In genomic region chr1:213231795-213232231, GRCh38 we compare ENCODE assay signal across 16 cellular contexts.
DNase-seq lines count a peak whose midpoint lies in the region; ATAC-seq, FAIRE-seq and TF ChIP-seq lines count a peak whose summit lies in the region.
"Had no signal": no experiment of that assay in that cellular context is flagged by ENCODE, and none has a peak within 500 bp of the region (broad histone marks: within the 10 kb centered on the region; RNA-seq: fewer than 3 reads in every experiment).

No MANE protein-coding gene starts in this region.

- H3K4me2 ChIP-seq in astrocyte (ENCODE audit: low read length) = no peak overlapping the region

- H3K9me3 Mint-ChIP-seq in astrocyte (ENCODE audit: unreplicated experiment) = no peaks in the 10 kb centered on the region
- H3K9me3 Mint-ChIP-seq: activated naive CD8-positive, alpha-beta T cell treated with anti-CD3 and anti-CD28 coated beads for 36 hours; memory B cell had no signal

- no peaks in the 10 kb centered on the region for H3K27me3 Mint-ChIP-seq in astrocyte (ENCODE audit: low read depth, unreplicated experiment)
- H3K27me3 Mint-ChIP-seq: activated naive CD8-positive, alpha-beta T cell treated with anti-CD3 and anti-CD28 coated beads for 36 hours; memory B cell had no signal

- no peaks in the 10 kb centered on the region for H4K20me1 ChIP-seq in astrocyte (ENCODE audit: insufficient read depth, low read length)

- ATAC-seq in GM18502 (IDR thresholded peaks at IDR 0.05; ENCODE audit: poor library complexity, unreplicated experiment) (no peak), GM19023 (IDR thresholded peaks at IDR 0.05; ENCODE audit: unreplicated experiment) (no peak)
- ATAC-seq: activated CD8-positive, alpha-beta T cell treated with anti-CD3 and anti-CD28 coated beads, Interleukin-2, amount 10 ng/mL, durations not matched to agents 7 days and 5 days had no signal

- FAIRE-seq in astrocyte (lab: Jason Lieb, UNC) (no peak), GM12892 (lab: Jason Lieb, UNC) (no peak)

- peaks cover 6% of the 10 kb centered on the region for H3K4me1 ChIP-seq in astrocyte (ENCODE audit: insufficient read depth, low read length)
- no peaks in the 10 kb centered on the region for H3K4me1 ChIP-seq in spleen
- H3K4me1 ChIP-seq: Caco-2, right atrium auricular region had no signal

- DNase-seq in EH (ENCODE audit: low read depth) (peak; percentile 82), NCI-H1417 treated with DMSO at 0.1 percent for 48 hours (lab: John Stamatoyannopoulos, UW) (peak; percentile 30), astrocyte (ENCODE audit: low read depth) (peak; percentile 3), myocyte (ENCODE audit: low read depth) (peak; percentile 49), GM12892 (ENCODE audit: insufficient read length) (no peak), spleen (no peak)
- DNase-seq: activated CD8-positive, alpha-beta T cell treated with anti-CD3 and anti-CD28 coated beads, Interleukin-2, amount 10 ng/mL, durations not matched to agents 7 days and 5 days; activated naive CD8-positive, alpha-beta T cell treated with anti-CD3 and anti-CD28 coated beads for 36 hours; Caco-2; NCI-H774; T-helper 1 cell; trophoblast cell had no signal

- H3K36me3 ChIP-seq in astrocyte (ENCODE audit: insufficient read depth, low read length) (no peaks in the 10 kb centered on the region), spleen (peaks cover 0 to 46% (median 2%) of the 10 kb centered on the region in 6 donors)

- no peaks in the 10 kb centered on the region for H3K36me3 Mint-ChIP-seq in astrocyte (ENCODE audit: low read depth, unreplicated experiment)

- H3K27ac ChIP-seq in astrocyte (ENCODE audit: low read depth, low read length) (no peak overlapping the region), spleen (no peak overlapping the region)
- H3K27ac ChIP-seq: right atrium auricular region had no signal

- H3K79me2 ChIP-seq in astrocyte (ENCODE audit: insufficient read depth, low read length) = no peaks in the 10 kb centered on the region

- H3K4me3 Mint-ChIP-seq in astrocyte (ENCODE audit: unreplicated experiment) = no peak overlapping the region
- H3K4me3 Mint-ChIP-seq: activated CD8-positive, alpha-beta T cell treated with anti-CD3 and anti-CD28 coated beads, Interleukin-2, amount 10 ng/mL, durations not matched to agents 7 days and 5 days; activated naive CD8-positive, alpha-beta T cell treated with anti-CD3 and anti-CD28 coated beads for 36 hours; memory B cell had no signal

- H3K4me3 ChIP-seq in astrocyte (ENCODE audit: insufficient read depth, low read depth, low read length) (no peak overlapping the region), spleen (no peak overlapping the region)
- H3K4me3 ChIP-seq: right atrium auricular region had no signal

- no peak overlapping the region for H3K9ac ChIP-seq in astrocyte (ENCODE audit: low read length)

- no peak overlapping the region for H2AFZ ChIP-seq in astrocyte (ENCODE audit: low read depth, low read length)

- TF ChIP-seq CTCF in astrocyte (IDR thresholded peaks at IDR 0.05; ENCODE audit: insufficient read depth, low read depth, low read length) (no peak), spleen (IDR thresholded peaks at IDR 0.05 in 8 of 11, conservative IDR thresholded peaks at IDR 0.05 in 3 of 11) (no peak)

- TF ChIP-seq POLR2A in GM12892 (IDR thresholded peaks at IDR 0.05; ENCODE audit: low read depth, low read length) (no peak), spleen (IDR thresholded peaks at IDR 0.05) (no peak)

- H3K27me3 ChIP-seq in astrocyte (ENCODE audit: insufficient read depth, low read length) (no peaks in the 10 kb centered on the region), spleen (replicated peaks in 1 of 7) (no peaks in the 10 kb centered on the region)
- H3K27me3 ChIP-seq: right atrium auricular region had no signal

- no peaks in the 10 kb centered on the region for H3K9me3 ChIP-seq in astrocyte (ENCODE audit: insufficient read depth, low read depth, low read length)
- H3K9me3 ChIP-seq in spleen = no peaks in the 10 kb centered on the region
- H3K9me3 ChIP-seq: Caco-2, right atrium auricular region had no signal

- 84 to 88% (median 87%) methylated on average over 3 to 4 of the region's 4 CpGs for WGBS in spleen, 5 donors

- intact Hi-C loops in spleen (cut with DNase I; ENCODE audit: low total_unique reads) = no loop called here

- H3K27ac Mint-ChIP-seq in astrocyte (ENCODE audit: unreplicated experiment) = no peak overlapping the region
- H3K27ac Mint-ChIP-seq: activated CD8-positive, alpha-beta T cell treated with anti-CD3 and anti-CD28 coated beads, Interleukin-2, amount 10 ng/mL, durations not matched to agents 7 days and 5 days; activated naive CD8-positive, alpha-beta T cell treated with anti-CD3 and anti-CD28 coated beads for 36 hours; memory B cell had no signal

- H3K4me1 Mint-ChIP-seq in astrocyte (ENCODE audit: low read depth, unreplicated experiment) = peaks cover 11% of the 10 kb centered on the region

Comparison
In these comparisons a context has a peak if more than half of its experiments do, and no peak if none do; other contexts are left out.
1. DNase-seq: peak in EH (single experiment), NCI-H1417 treated with DMSO at 0.1 percent for 48 hours (single experiment), astrocyte (single experiment) and myocyte (single experiment); none in GM12892 (single experiment) and spleen (single experiment).